Comparison of ENCODE assay signal across 16 cellular contexts in genomic region chr4:137909910-137910309, GRCh38.
A peak's percentile ranks its signal among the peaks of the same experiment; 100 is the strongest.
DNase-seq lines count a peak whose midpoint lies in the region; ATAC-seq and TF ChIP-seq lines count a peak whose summit lies in the region.
"Had no signal": no experiment of that assay in that cellular context is flagged by ENCODE, and none has a peak within 500 bp of the region (broad histone marks: within the 10 kb centered on the region; RNA-seq: fewer than 3 reads in every experiment).

No MANE protein-coding gene starts in this region.

- 89 to 92% methylated on average over 7 of the region's 7 CpGs for WGBS in endodermal cell (ENCODE audit: insufficient coverage in 1 of 2, insufficient read length in 1 of 2), 2 experiments

- no peak overlapping the region for H3K9ac ChIP-seq in endodermal cell (ENCODE audit: extremely low read depth, low read length, poor library complexity, severe bottlenecking)

- H3K36me3 ChIP-seq in endodermal cell (ENCODE audit: control insufficient read depth, insufficient read depth, low read length) (no peaks in the 10 kb centered on the region), MG63 (no peaks in the 10 kb centered on the region)
- H3K36me3 ChIP-seq: gastroesophageal sphincter, vagina had no signal

- DNase-seq in left cardiac atrium = peak; percentile 29
- no peak for DNase-seq in cardiac septum (ENCODE audit: low spot score)
- DNase-seq in NCI-H446 treated with DMSO at 0.1 percent for 48 hours (lab: John Stamatoyannopoulos, UW) = peak; percentile 36
- DNase-seq in endodermal cell = peak; percentile 53
- DNase-seq in SKM-1 treated with dmso at 0.1 percent for 144 hours (lab: John Stamatoyannopoulos, UW; ENCODE audit: unreplicated experiment) = no peak
- no peak for DNase-seq in activated CD8-positive, alpha-beta memory T cell treated with anti-CD3 and anti-CD28 coated beads for 24 hours
- DNase-seq in MG63 = no peak
- DNase-seq: OCI-M1; stimulated activated CD4-positive, alpha-beta T cell treated with anti-CD3 and anti-CD28 coated beads, Interleukin-15, amount 100 ng/mL, for 24 hours; stimulated activated CD8-positive, alpha-beta memory T cell treated with anti-CD3 and anti-CD28 coated beads, Interleukin-4, amount 100 ng/mL, for 48 hours; T1000 had no signal

- no peak overlapping the region for H3K27ac ChIP-seq in endodermal cell (ENCODE audit: low read depth, low read length)
- H3K27ac ChIP-seq: gastroesophageal sphincter, HL-60, vagina had no signal

- no peak overlapping the region for H3K4me3 Mint-ChIP-seq in endodermal cell
- H3K4me3 Mint-ChIP-seq: B cell had no signal

- peak overlapping the region; percentile 44 for H3K27ac Mint-ChIP-seq in endodermal cell
- H3K27ac Mint-ChIP-seq: B cell had no signal

- H3K4me3 ChIP-seq in endodermal cell (ENCODE audit: low read length) (no peak overlapping the region), MG63 (no peak overlapping the region)
- H3K4me3 ChIP-seq: gastroesophageal sphincter, vagina had no signal

- no peaks in the 10 kb centered on the region for H3K4me1 ChIP-seq in endodermal cell (ENCODE audit: control insufficient read depth, insufficient read depth, low read length)
- H3K4me1 ChIP-seq: gastroesophageal sphincter, vagina had no signal

- intact Hi-C loops in left cardiac atrium (cut with DNase I) (no loop called here), cardiac septum (cut with DNase I) (no loop called here)

- H3K9me3 Mint-ChIP-seq in endodermal cell = no peaks in the 10 kb centered on the region

- no peaks in the 10 kb centered on the region for H3K27me3 ChIP-seq in endodermal cell (ENCODE audit: control insufficient read depth, insufficient read depth, low read length, poor library complexity, severe bottlenecking)
- H3K27me3 ChIP-seq in MG63 = no peaks in the 10 kb centered on the region
- H3K27me3 ChIP-seq: gastroesophageal sphincter, vagina had no signal

- no peaks in the 10 kb centered on the region for H3K9me3 ChIP-seq in endodermal cell (ENCODE audit: control insufficient read depth, low read length)
- H3K9me3 ChIP-seq in MG63 = no peaks in the 10 kb centered on the region
- H3K9me3 ChIP-seq: vagina had no signal

- no peaks in the 10 kb centered on the region for H3K36me3 Mint-ChIP-seq in endodermal cell (ENCODE audit: low read depth)

- ATAC-seq in left cardiac atrium (no peak), GM18868 (IDR thresholded peaks at IDR 0.05; ENCODE audit: unreplicated experiment) (no peak)
- ATAC-seq: gastroesophageal sphincter had no signal

- no peak for TF ChIP-seq CTCF in endodermal cell (conservative IDR thresholded peaks at IDR 0.05)

- no peaks in the 10 kb centered on the region for H3K27me3 Mint-ChIP-seq in endodermal cell (ENCODE audit: insufficient read depth)
- H3K27me3 Mint-ChIP-seq: B cell had no signal

- peaks cover 5% of the 10 kb centered on the region for H3K4me1 Mint-ChIP-seq in endodermal cell
- H3K4me1 Mint-ChIP-seq: B cell had no signal

Comparison
In these comparisons a context has a peak if more than half of its experiments do, and no peak if none do; other contexts are left out.
1. DNase-seq: peak in left cardiac atrium (single experiment), NCI-H446 treated with DMSO at 0.1 percent for 48 hours (single experiment) and endodermal cell (single experiment); none in cardiac septum (single experiment), SKM-1 treated with dmso at 0.1 percent for 144 hours (single experiment), activated CD8-positive, alpha-beta memory T cell treated with anti-CD3 and anti-CD28 coated beads for 24 hours (single experiment) and MG63 (single experiment).